ENCODE assay signal across 10 cellular contexts in the genomic region with DNA sequence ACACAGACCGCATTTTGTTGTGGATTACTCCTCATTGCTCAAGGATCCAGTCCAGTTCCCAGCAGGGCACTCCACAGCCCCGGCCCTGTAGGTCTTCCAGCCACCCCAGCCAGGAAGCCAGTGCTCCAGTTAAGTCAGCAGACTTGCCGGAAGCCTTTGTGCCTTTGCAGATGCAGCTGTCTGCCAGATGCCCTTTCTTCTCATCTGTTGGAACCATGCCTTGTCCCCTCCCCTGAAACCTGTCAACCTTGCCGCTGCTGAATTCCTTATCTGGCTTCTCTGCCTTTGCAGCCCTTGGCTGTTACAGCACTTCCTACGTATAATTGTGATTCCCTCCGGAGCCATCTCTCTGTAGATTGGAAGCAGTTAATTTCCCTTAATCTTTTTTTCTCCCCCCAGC. TPM values are rescaled to one million over a fixed set of nuclear protein-coding genes. Genes with fewer than 3 reads are reported as not detected.
DNase-seq lines count a peak whose midpoint lies in the region.
"Had no signal": no experiment of that assay in that cellular context is flagged by ENCODE, and none has a peak within 500 bp of the region (broad histone marks: within the 10 kb centered on the region; RNA-seq: fewer than 3 reads in every experiment).

No MANE protein-coding gene starts in this region.

- POLR2A ChIA-PET in activated CD4-positive, alpha-beta memory T cell treated with anti-CD3 and anti-CD28 coated beads for 36 hours (lab: Charles Lee), result no interaction called here

- intact Hi-C loops in activated CD4-positive, alpha-beta memory T cell treated with anti-CD3 and anti-CD28 coated beads for 36 hours (cut with micrococcal nuclease), result no loop called here

- CTCF ChIA-PET in activated CD4-positive, alpha-beta memory T cell treated with anti-CD3 and anti-CD28 coated beads for 36 hours (lab: Charles Lee), result no interaction called here

- H3K9me3 Mint-ChIP-seq in activated CD4-positive, alpha-beta memory T cell treated with anti-CD3 and anti-CD28 coated beads for 36 hours, result no peaks in the 10 kb centered on the region

- no peaks in the 10 kb centered on the region for H3K4me1 Mint-ChIP-seq in activated CD4-positive, alpha-beta memory T cell treated with anti-CD3 and anti-CD28 coated beads for 36 hours (ENCODE audit: low read depth)

- no peak overlapping the region for H3K27ac Mint-ChIP-seq in activated CD4-positive, alpha-beta memory T cell treated with anti-CD3 and anti-CD28 coated beads for 36 hours

- H3K4me3 Mint-ChIP-seq in activated CD4-positive, alpha-beta memory T cell treated with anti-CD3 and anti-CD28 coated beads for 36 hours, result no peak overlapping the region

- H3K27me3 Mint-ChIP-seq in activated CD4-positive, alpha-beta memory T cell treated with anti-CD3 and anti-CD28 coated beads for 36 hours, result no peaks in the 10 kb centered on the region

- peaks cover 79% of the 10 kb centered on the region for H3K36me3 Mint-ChIP-seq in activated CD4-positive, alpha-beta memory T cell treated with anti-CD3 and anti-CD28 coated beads for 36 hours

- DNase-seq in AG08395 (ENCODE audit: low spot score), result peak; percentile 61
- peak; percentile 76 for DNase-seq in NCI-H1105 treated with DMSO at 0.1 percent for 48 hours (lab: John Stamatoyannopoulos, UW)
- peak; percentile 7 for DNase-seq in brain pericyte (ENCODE audit: low read depth, low spot score)
- DNase-seq in left kidney (ENCODE audit: low read depth, low spot score), result peak; percentile 65
- DNase-seq in stimulated activated CD4-positive, alpha-beta T cell treated with anti-CD3 and anti-CD28 coated beads, Interleukin-1b, Interleukin-23, amount 100 ng/mL, for 48 hours, result no peak
- no peak for DNase-seq in activated gamma-delta T cell (lab: John Stamatoyannopoulos, UW)
- DNase-seq in activated CD4-positive, alpha-beta memory T cell treated with anti-CD3 and anti-CD28 coated beads for 36 hours, result no peak
- DNase-seq in activated naive CD4-positive, alpha-beta T cell treated with anti-CD3 and anti-CD28 coated beads, Interleukin-2, amount 50 U/mL, for 16 hours, result no peak
- DNase-seq: NCI-H1436 treated with DMSO at 0.1 percent for 48 hours, T-helper 9 cell had no signal

RNA-seq across cellular contexts. Expression of a gene that starts 28.4 kb away (rescaled TPM):
- total RNA-seq in activated CD4-positive, alpha-beta memory T cell treated with anti-CD3 and anti-CD28 coated beads for 36 hours, result 100 to 1,000 TPM; 132 to 137 TPM

Comparison
In these comparisons a context has a peak if more than half of its experiments do, and no peak if none do; other contexts are left out.
1. DNase-seq: peak in AG08395 (single experiment), NCI-H1105 treated with DMSO at 0.1 percent for 48 hours (single experiment), brain pericyte (single experiment) and left kidney (single experiment); none in stimulated activated CD4-positive, alpha-beta T cell treated with anti-CD3 and anti-CD28 coated beads, Interleukin-1b, Interleukin-23, amount 100 ng/mL, for 48 hours (single experiment), activated gamma-delta T cell (single experiment), activated CD4-positive, alpha-beta memory T cell treated with anti-CD3 and anti-CD28 coated beads for 36 hours (single experiment) and activated naive CD4-positive, alpha-beta T cell treated with anti-CD3 and anti-CD28 coated beads, Interleukin-2, amount 50 U/mL, for 16 hours (single experiment).